ENCODE assay signal across 12 cellular contexts in genomic region chr3:143832433-143832832, GRCh38. TPM values are rescaled to one million over a fixed set of nuclear protein-coding genes. Genes with fewer than 3 reads are reported as not detected.
DNase-seq lines count a peak whose midpoint lies in the region; ATAC-seq and TF ChIP-seq lines count a peak whose summit lies in the region.
"Had no signal": no experiment of that assay in that cellular context is flagged by ENCODE, and none has a peak within 500 bp of the region (broad histone marks: within the 10 kb centered on the region; RNA-seq: fewer than 3 reads in every experiment).

No MANE protein-coding gene starts in this region.

- H3K27me3 ChIP-seq in CD4-positive, CD25-positive, alpha-beta regulatory T cell (ENCODE audit: control insufficient read depth, insufficient read depth, low read length) = no peaks in the 10 kb centered on the region
- H3K27me3 ChIP-seq in dorsolateral prefrontal cortex (no peaks in the 10 kb centered on the region), right atrium auricular region (no peaks in the 10 kb centered on the region)

- peak overlapping the region; percentile 78 for H3K4me3 ChIP-seq in CD4-positive, CD25-positive, alpha-beta regulatory T cell (ENCODE audit: low read depth, low read length)
- H3K4me3 ChIP-seq in dorsolateral prefrontal cortex (no peak overlapping the region), right atrium auricular region (no peak overlapping the region)

- no peak for DNase-seq in CD4-positive, CD25-positive, alpha-beta regulatory T cell
- DNase-seq in dorsolateral prefrontal cortex = no peak
- no peak for DNase-seq in GM19238 (ENCODE audit: insufficient read length, low spot score)
- no peak for DNase-seq in NOMO-1 (lab: John Stamatoyannopoulos, UW; ENCODE audit: unreplicated experiment in 2 of 2)
- no peak for DNase-seq in right atrium auricular region (ENCODE audit: low spot score)
- DNase-seq: activated CD8-positive, alpha-beta memory T cell treated with anti-CD3 and anti-CD28 coated beads for 24 hours; CD8-positive, alpha-beta T cell; NCI-H69 had no signal

- H3K27ac ChIP-seq in CD4-positive, CD25-positive, alpha-beta regulatory T cell (ENCODE audit: insufficient read depth, low read length, poor library complexity, severe bottlenecking) = peak overlapping the region; percentile 28
- H3K27ac ChIP-seq in dorsolateral prefrontal cortex (no peak overlapping the region), right atrium auricular region (no peak overlapping the region)

- H3K36me3 Mint-ChIP-seq in CD4-positive, CD25-positive, alpha-beta regulatory T cell = peaks cover 16% of the 10 kb centered on the region
- no peaks in the 10 kb centered on the region for H3K36me3 Mint-ChIP-seq in activated T-helper 17 cell treated with anti-CD3 and anti-CD28 coated beads, Interleukin-2, amount 50 U/mL, for 72 hours (ENCODE audit: low read depth)
- H3K36me3 Mint-ChIP-seq: mesothelial cell of epicardium had no signal

- peak overlapping the region in 1 of 3 donors; percentile 42 for H3K27ac Mint-ChIP-seq in CD4-positive, CD25-positive, alpha-beta regulatory T cell
- H3K27ac Mint-ChIP-seq in activated T-helper 17 cell treated with anti-CD3 and anti-CD28 coated beads, Interleukin-2, amount 50 U/mL, for 72 hours = peak overlapping the region; percentile 67
- H3K27ac Mint-ChIP-seq: CD8-positive, alpha-beta T cell; mesothelial cell of epicardium had no signal

- ATAC-seq in CD4-positive, CD25-positive, alpha-beta regulatory T cell (ENCODE audit: low read depth in 2 of 2) = no peak
- ATAC-seq in GM19395 (IDR thresholded peaks at IDR 0.05; ENCODE audit: unreplicated experiment) (peak; percentile 51), HG03025 (IDR thresholded peaks at IDR 0.05; ENCODE audit: low FRiP score, unreplicated experiment) (peak; percentile 51)
- ATAC-seq in activated T-helper 17 cell treated with anti-CD3 and anti-CD28 coated beads, Interleukin-2, amount 50 U/mL, for 72 hours (replicated peaks) = peak; percentile 76
- ATAC-seq: CD8-positive, alpha-beta T cell had no signal

- H3K9me3 ChIP-seq in CD4-positive, CD25-positive, alpha-beta regulatory T cell (ENCODE audit: control insufficient read depth in 2 of 2, low read length in 2 of 2) = no peaks in the 10 kb centered on the region
- no peaks in the 10 kb centered on the region for H3K9me3 ChIP-seq in right atrium auricular region

- TF ChIP-seq CTCF in dorsolateral prefrontal cortex (IDR thresholded peaks at IDR 0.05 in 54 of 56, conservative IDR thresholded peaks at IDR 0.05 in 2 of 56; ENCODE audit: low read depth in 1 of 56, partially characterized antibody in 56 of 56) = no peak
- no peak for TF ChIP-seq CTCF in right atrium auricular region (IDR thresholded peaks at IDR 0.05)

- peaks cover 3% of the 10 kb centered on the region for H3K36me3 ChIP-seq in CD4-positive, CD25-positive, alpha-beta regulatory T cell (ENCODE audit: control insufficient read depth, insufficient read depth, low read length)
- no peaks in the 10 kb centered on the region for H3K36me3 ChIP-seq in right atrium auricular region

- peak overlapping the region in 2 of 4 donors; percentile 1 to 69 for H3K4me3 Mint-ChIP-seq in CD4-positive, CD25-positive, alpha-beta regulatory T cell
- H3K4me3 Mint-ChIP-seq in activated T-helper 17 cell treated with anti-CD3 and anti-CD28 coated beads, Interleukin-2, amount 50 U/mL, for 72 hours = peak overlapping the region; percentile 57
- H3K4me3 Mint-ChIP-seq: CD8-positive, alpha-beta T cell; mesothelial cell of epicardium had no signal

- intact Hi-C loops in dorsolateral prefrontal cortex (cut with DNase I) = no loop called here

- peaks cover 0 to 3% (median 0%) of the 10 kb centered on the region in 7 donors for H3K9me3 Mint-ChIP-seq in CD4-positive, CD25-positive, alpha-beta regulatory T cell
- H3K9me3 Mint-ChIP-seq in activated T-helper 17 cell treated with anti-CD3 and anti-CD28 coated beads, Interleukin-2, amount 50 U/mL, for 72 hours = no peaks in the 10 kb centered on the region
- H3K9me3 Mint-ChIP-seq: CD8-positive, alpha-beta T cell; mesothelial cell of epicardium had no signal

- peaks cover 15% of the 10 kb centered on the region for H3K4me1 ChIP-seq in CD4-positive, CD25-positive, alpha-beta regulatory T cell (ENCODE audit: control insufficient read depth, insufficient read depth, low read length, poor library complexity, severe bottlenecking)
- H3K4me1 ChIP-seq in right atrium auricular region = peaks cover 0 to 3% of the 10 kb centered on the region in 2 donors

- H3K4me1 Mint-ChIP-seq in CD4-positive, CD25-positive, alpha-beta regulatory T cell = peaks cover 33 to 50% (median 39%) of the 10 kb centered on the region in 4 donors
- peaks cover 29% of the 10 kb centered on the region for H3K4me1 Mint-ChIP-seq in activated T-helper 17 cell treated with anti-CD3 and anti-CD28 coated beads, Interleukin-2, amount 50 U/mL, for 72 hours

- no peaks in the 10 kb centered on the region for H3K27me3 Mint-ChIP-seq in CD4-positive, CD25-positive, alpha-beta regulatory T cell
- no peaks in the 10 kb centered on the region for H3K27me3 Mint-ChIP-seq in activated T-helper 17 cell treated with anti-CD3 and anti-CD28 coated beads, Interleukin-2, amount 50 U/mL, for 72 hours

RNA-seq across cellular contexts. Expression of gene SLC9A9, which starts 15.8 kb away (rescaled TPM):
- 47.6 TPM for total RNA-seq in CD4-positive, CD25-positive, alpha-beta regulatory T cell
- 10 to 100 TPM; 31.7 to 49.3 (median 41.1) TPM for polyA plus RNA-seq in CD4-positive, CD25-positive, alpha-beta regulatory T cell
- total RNA-seq in activated T-helper 17 cell treated with anti-CD3 and anti-CD28 coated beads, Interleukin-2, amount 50 U/mL, for 72 hours = 10 to 100 TPM in 1 of 2 donors, 1 to 10 TPM in 1; 4.0 to 15.2 TPM
- total RNA-seq in dorsolateral prefrontal cortex (10 to 100 TPM; 12.3 to 54.8 (median 25.0) TPM), right atrium auricular region (1 to 10 TPM; 3.1 to 4.2 TPM)

Comparison
In these comparisons a context has a peak if more than half of its experiments do, and no peak if none do; other contexts are left out.
1. ATAC-seq: peak in GM19395 (single experiment), HG03025 (single experiment) and activated T-helper 17 cell treated with anti-CD3 and anti-CD28 coated beads, Interleukin-2, amount 50 U/mL, for 72 hours (single experiment); none in CD4-positive, CD25-positive, alpha-beta regulatory T cell (0 of 2).